8 cellular contexts compared by ENCODE assay signal in genomic region chr1:39269791-39270342, GRCh38.
DNase-seq lines count a peak whose midpoint lies in the region; ATAC-seq and TF ChIP-seq lines count a peak whose summit lies in the region.

No MANE protein-coding gene starts in this region.

- H3K27ac ChIP-seq in RWPE1: peak overlapping the region; percentile 77; the same call in 1 of the 2 replicates
- H3K27ac ChIP-seq in smooth muscle cell (ENCODE audit: low read depth): peak overlapping the region; percentile 78

- WGBS in smooth muscle cell (ENCODE audit: low lambda C conversion rate): 24% methylated on average over 4 of the region's 4 CpGs

- peaks cover 83% of the 10 kb centered on the region for H3K79me2 ChIP-seq in smooth muscle cell (ENCODE audit: low read depth)

- H3K27me3 ChIP-seq in smooth muscle cell (ENCODE audit: low read depth): no peaks in the 10 kb centered on the region

- H3K4me1 Mint-ChIP-seq in activated naive CD4-positive, alpha-beta T cell treated with anti-CD3 and anti-CD28 coated beads, Interleukin-2, amount 10 ng/mL, durations not matched to agents 7 days and 5 days: peaks cover 55% of the 10 kb centered on the region

- H3K4me3 ChIP-seq in smooth muscle cell: peak overlapping the region; percentile 17

- peak overlapping the region; percentile 46 for H3K9ac ChIP-seq in smooth muscle cell (ENCODE audit: low read depth)

- DNase-seq in activated naive CD4-positive, alpha-beta T cell treated with anti-CD3 and anti-CD28 coated beads, Interleukin-2, amount 50 U/mL, for 72 hours (ENCODE audit: low spot score in 2 of 2): no peak
- no peak for DNase-seq in activated naive CD4-positive, alpha-beta T cell treated with anti-CD3 and anti-CD28 coated beads, Interleukin-2, amount 10 ng/mL, durations not matched to agents 7 days and 5 days
- DNase-seq in RWPE1 (ENCODE audit: low spot score): no peak
- DNase-seq in fibroblast of peridontal ligament (ENCODE audit: extremely low read depth): peak; percentile 78
- DNase-seq in smooth muscle cell (lab: John Stamatoyannopoulos, UW; ENCODE audit: unreplicated experiment): no peak
- DNase-seq in KBM-7: no peak
- no peak for DNase-seq in NCI-H146 (lab: John Stamatoyannopoulos, UW)

- peaks cover 40% of the 10 kb centered on the region for H3F3A ChIP-seq in smooth muscle cell (ENCODE audit: low read depth)

- H3K36me3 ChIP-seq in smooth muscle cell (ENCODE audit: low read depth): no peaks in the 10 kb centered on the region

- CTCF ChIA-PET in activated naive CD4-positive, alpha-beta T cell treated with anti-CD3 and anti-CD28 coated beads, Interleukin-2, amount 10 ng/mL, durations not matched to agents 7 days and 5 days (lab: Charles Lee): interaction anchor here (1.3 to 3.7 kb wide), 2 partner anchors 11 to 78 kb away, joined by 3 to 17 read pairs; no protein-coding TSS in a partner anchor
- CTCF ChIA-PET in RWPE1 (lab: Yijun Ruan, JAX): interaction anchor here (0.6 to 1.0 kb wide), 4 partner anchors 11 to 556 kb away, joined by 3 to 4 read pairs (median 4); no protein-coding TSS in a partner anchor

- ATAC-seq in activated naive CD4-positive, alpha-beta T cell treated with anti-CD3 and anti-CD28 coated beads, Interleukin-2, amount 50 U/mL, for 72 hours: peak in 1 of 2 donors; percentile 55
- ATAC-seq in HG02885 (IDR thresholded peaks at IDR 0.05; ENCODE audit: poor library complexity, unreplicated experiment): peak; percentile 63

- H3K27ac Mint-ChIP-seq in activated naive CD4-positive, alpha-beta T cell treated with anti-CD3 and anti-CD28 coated beads, Interleukin-2, amount 50 U/mL, for 72 hours: peak overlapping the region; percentile 67 to 69
- no peak overlapping the region for H3K27ac Mint-ChIP-seq in activated naive CD4-positive, alpha-beta T cell treated with anti-CD3 and anti-CD28 coated beads, Interleukin-2, amount 10 ng/mL, durations not matched to agents 7 days and 5 days

- H3K9me3 Mint-ChIP-seq in activated naive CD4-positive, alpha-beta T cell treated with anti-CD3 and anti-CD28 coated beads, Interleukin-2, amount 50 U/mL, for 72 hours: no peaks in the 10 kb centered on the region
- H3K9me3 Mint-ChIP-seq in activated naive CD4-positive, alpha-beta T cell treated with anti-CD3 and anti-CD28 coated beads, Interleukin-2, amount 10 ng/mL, durations not matched to agents 7 days and 5 days: no peaks in the 10 kb centered on the region

- POLR2A ChIA-PET in RWPE1 (lab: Yijun Ruan, JAX; ENCODE audit: low non-redundant PET): no interaction called here

- peaks cover 97% of the 10 kb centered on the region for H4K20me1 ChIP-seq in smooth muscle cell (ENCODE audit: low read depth)

- no peak for TF ChIP-seq CTCF in RWPE1 (conservative IDR thresholded peaks at IDR 0.05; ENCODE audit: low read depth)
- TF ChIP-seq CTCF in smooth muscle cell (IDR thresholded peaks at IDR 0.05; ENCODE audit: borderline replicate concordance, insufficient read depth, poor library complexity, severe bottlenecking): no peak

- peaks cover 0 to 21% of the 10 kb centered on the region in 2 donors for H3K36me3 Mint-ChIP-seq in activated naive CD4-positive, alpha-beta T cell treated with anti-CD3 and anti-CD28 coated beads, Interleukin-2, amount 50 U/mL, for 72 hours
- H3K36me3 Mint-ChIP-seq in activated naive CD4-positive, alpha-beta T cell treated with anti-CD3 and anti-CD28 coated beads, Interleukin-2, amount 10 ng/mL, durations not matched to agents 7 days and 5 days: peaks cover 40% of the 10 kb centered on the region

- in situ Hi-C loops in KBM-7 (cut with MboI; ENCODE audit: low pct_unique_long_range_greater_than_20kb, low sequenced_read_pairs): no loop called here

- H3K4me2 ChIP-seq in smooth muscle cell: peak overlapping the region; percentile 84

- no peaks in the 10 kb centered on the region for H3K27me3 Mint-ChIP-seq in activated naive CD4-positive, alpha-beta T cell treated with anti-CD3 and anti-CD28 coated beads, Interleukin-2, amount 10 ng/mL, durations not matched to agents 7 days and 5 days

- no peak overlapping the region for H3K4me3 Mint-ChIP-seq in activated naive CD4-positive, alpha-beta T cell treated with anti-CD3 and anti-CD28 coated beads, Interleukin-2, amount 10 ng/mL, durations not matched to agents 7 days and 5 days

- peaks cover 59% of the 10 kb centered on the region for H3K4me1 ChIP-seq in smooth muscle cell (ENCODE audit: low read depth)

- H2AFZ ChIP-seq in smooth muscle cell (ENCODE audit: low read depth): no peak overlapping the region

- H3K9me3 ChIP-seq in smooth muscle cell (replicated peaks; ENCODE audit: low read depth): no peaks in the 10 kb centered on the region
